In genomic region chr22:21582801-21583740, GRCh38 we compare ENCODE assay signal across 13 cellular contexts. TPM values are rescaled to one million over a fixed set of nuclear protein-coding genes. Genes with fewer than 3 reads are reported as not detected.
A peak's percentile ranks its signal among the peaks of the same experiment; 100 is the strongest.
DNase-seq lines count a peak whose midpoint lies in the region; ATAC-seq, FAIRE-seq and TF ChIP-seq lines count a peak whose summit lies in the region.
"Had no signal": no experiment of that assay in that cellular context is flagged by ENCODE, and none has a peak within 500 bp of the region (broad histone marks: within the 10 kb centered on the region; RNA-seq: fewer than 3 reads in every experiment).

No MANE protein-coding gene starts in this region.

- no peaks in the 10 kb centered on the region for H3K27me3 ChIP-seq in H1 (replicated peaks in 1 of 4; ENCODE audit: control insufficient read depth in 3 of 4, extremely low read depth in 1 of 4, insufficient read depth in 3 of 4, low read length in 3 of 4)

- H3K4me3 ChIP-seq in OCI-LY7 (ENCODE audit: low read depth, low read length, poor library complexity, severe bottlenecking) (no peak overlapping the region), H1 (ENCODE audit: extremely low read depth in 1 of 4, insufficient read depth in 2 of 4, low read depth in 3 of 4, low read length in 4 of 4) (no peak overlapping the region)

- peaks cover 8% of the 10 kb centered on the region; the same call in 1 of the 2 replicates for H4K20me1 ChIP-seq in OCI-LY7 (ENCODE audit: insufficient read depth, low read length)
- H4K20me1 ChIP-seq in H1 (replicated peaks in 1 of 2; ENCODE audit: control insufficient read depth in 1 of 2, insufficient read depth in 2 of 2, low read length in 2 of 2), result peaks cover 35 to 39% of the 10 kb centered on the region in 2 experiments

- H2BK120ac ChIP-seq in H1 (replicated peaks; ENCODE audit: low read depth, low read length), result no peak overlapping the region

- H3K79me1 ChIP-seq in H1 (ENCODE audit: low read depth, low read length), result peaks cover 7% of the 10 kb centered on the region

- no peak overlapping the region for H2BK20ac ChIP-seq in H1 (ENCODE audit: low read length)

- no peak overlapping the region for H2AK5ac ChIP-seq in H1 (ENCODE audit: low read depth, low read length)

- H3K36me3 ChIP-seq in OCI-LY7 (ENCODE audit: insufficient read depth, low read length) (peaks cover 50% of the 10 kb centered on the region), H1 (ENCODE audit: control insufficient read depth in 2 of 4, insufficient read depth in 4 of 4, low read length in 3 of 4) (peaks cover 0 to 4% (median 0%) of the 10 kb centered on the region in 4 experiments; a peak in 2 of 8 replicates)

- H3K4me1 ChIP-seq in OCI-LY7 (ENCODE audit: insufficient read depth, low read length, poor library complexity, severe bottlenecking) (peaks cover 63% of the 10 kb centered on the region), H1 (replicated peaks in 1 of 4; ENCODE audit: control insufficient read depth in 3 of 4, insufficient read depth in 4 of 4, low read length in 3 of 4) (no peaks in the 10 kb centered on the region)

- H3K23me2 ChIP-seq in H1 (ENCODE audit: low read depth, low read length), result no peaks in the 10 kb centered on the region

- TF ChIP-seq CTCF in OCI-LY7 (conservative IDR thresholded peaks at IDR 0.05; ENCODE audit: low read length), result no peak
- no peak for TF ChIP-seq CTCF in H1 (IDR thresholded peaks at IDR 0.05; ENCODE audit: control extremely low read depth in 1 of 3, insufficient read depth in 1 of 3, low read depth in 1 of 3, low read length in 3 of 3)

- no peak overlapping the region for H3K18ac ChIP-seq in H1 (ENCODE audit: extremely low read depth, low read length)

- H2BK5ac ChIP-seq in H1 (ENCODE audit: low read depth, low read length), result no peak overlapping the region; the same call in 1 of the 2 replicates

- H3K27me3 Mint-ChIP-seq in activated T-cell treated with anti-CD3 and anti-CD28 coated beads, Interleukin-2, amount 50 U/mL, for 24 hours, result no peaks in the 10 kb centered on the region
- H3K27me3 Mint-ChIP-seq in stimulated activated naive B cell treated with anti-CD40 and anti-IgM and Interleukin-4, amounts not matched to agents 10 μg/mL and 1 μg/mL and 100 μg/mL, for 72 hours, result no peaks in the 10 kb centered on the region

- H3K9ac ChIP-seq in H1 (replicated peaks in 1 of 4; ENCODE audit: extremely low read depth in 1 of 4, low read depth in 3 of 4, low read length in 3 of 4), result no peak overlapping the region

- no peak for FAIRE-seq in H1 (lab: Jason Lieb, UNC)

- H2BK12ac ChIP-seq in H1 (ENCODE audit: low read depth, low read length), result no peak overlapping the region

- H3K14ac ChIP-seq in H1 (ENCODE audit: insufficient read length), result no peak overlapping the region

- H3K27ac ChIP-seq in OCI-LY7 (ENCODE audit: low read depth, low read length, poor library complexity, severe bottlenecking) (peak overlapping the region; percentile 68), H1 (ENCODE audit: low read depth, low read length) (no peak overlapping the region)

- H4K5ac ChIP-seq in H1 (ENCODE audit: insufficient read length, low read depth, low read length), result no peak overlapping the region

- CTCF ChIA-PET in OCI-LY7 (lab: Charles Lee; ENCODE audit: unreplicated experiment) (no interaction called here), H1 (lab: Charles Lee; ENCODE audit: partially characterized antibody) (interaction anchor here (0.9 to 1.6 kb wide), 4 partner anchors 10 to 39 kb away, joined by 3 to 5 read pairs (median 4); no protein-coding TSS in a partner anchor)

- intact Hi-C loops in OCI-LY7 (cut with micrococcal nuclease; ENCODE audit: unreplicated experiment), result no loop called here

- H4K91ac ChIP-seq in H1 (replicated peaks; ENCODE audit: insufficient read length, low read length), result no peak overlapping the region

- H3K23ac ChIP-seq in H1 (ENCODE audit: insufficient read length), result no peak overlapping the region

- no peak for DNase-seq in activated T-cell treated with anti-CD3 and anti-CD28 coated beads, Interleukin-2, amount 50 U/mL, for 24 hours
- no peak for DNase-seq in activated T-cell treated with anti-CD3 and anti-CD28 coated beads, Interleukin-2, amount 50 U/mL, for 1 hour
- DNase-seq in OCI-LY7 (ENCODE audit: low spot score) (peak; percentile 39), H1 (ENCODE audit: low read depth in 1 of 2, low spot score in 2 of 2) (no peak), LoVo (ENCODE audit: low spot score) (no peak), NCI-H2171 treated with DMSO at 0.1 percent for 48 hours (lab: John Stamatoyannopoulos, UW) (no peak)
- no peak for DNase-seq in stimulated activated naive B cell treated with anti-CD40 and anti-IgM and Interleukin-4, amounts not matched to agents 10 μg/mL and 1 μg/mL and 100 μg/mL, for 72 hours
- DNase-seq: GOT3, NCI-H2107, RPMI8226 had no signal

- H3K56ac ChIP-seq in H1 (replicated peaks; ENCODE audit: insufficient read length, low read depth, low read length), result no peak overlapping the region

- POLR2A ChIA-PET in OCI-LY7 (lab: Charles Lee), result interaction anchor here (1.0 to 2.1 kb wide), 2 partner anchors 9 to 13 kb away, joined by 3 to 6 read pairs; no protein-coding TSS in a partner anchor
- POLR2A ChIA-PET in H1 (lab: Charles Lee; ENCODE audit: partially characterized antibody), result interaction anchor here (1.4 to 1.7 kb wide), 2 partner anchors 10 to 45 kb away, joined by 4 to 9 read pairs; no protein-coding TSS in a partner anchor

- no peak for TF ChIP-seq RAD21 in H1 (IDR thresholded peaks at IDR 0.05 in 1 of 2, conservative IDR thresholded peaks at IDR 0.05 in 1 of 2; ENCODE audit: low read depth in 2 of 2, low read length in 2 of 2)

- H2AFZ ChIP-seq in OCI-LY7 (ENCODE audit: low read length) (no peak overlapping the region), H1 (ENCODE audit: low read length) (no peak overlapping the region)

- no peak for TF ChIP-seq EP300 in H1 (IDR thresholded peaks at IDR 0.05; ENCODE audit: borderline replicate concordance in 1 of 2, low read depth in 2 of 2, low read length in 2 of 2)

- H3K79me2 ChIP-seq in OCI-LY7 (ENCODE audit: insufficient read depth, low read depth, low read length) (peaks cover 99% of the 10 kb centered on the region), H1 (ENCODE audit: control insufficient read depth in 1 of 2, insufficient read depth in 2 of 2, low read length in 2 of 2) (peaks cover 41 to 95% of the 10 kb centered on the region in 2 experiments)

- BruUV-seq in OCI-LY7 (replicated peaks; lab: Mats Ljungman, UMichigan), result no TSS peak

- peak overlapping the region; percentile 89 for H3K27ac Mint-ChIP-seq in activated T-cell treated with anti-CD3 and anti-CD28 coated beads, Interleukin-2, amount 50 U/mL, for 24 hours
- H3K27ac Mint-ChIP-seq in stimulated activated naive B cell treated with anti-CD40 and anti-IgM and Interleukin-4, amounts not matched to agents 10 μg/mL and 1 μg/mL and 100 μg/mL, for 72 hours, result peak overlapping the region; percentile 68

- no peak overlapping the region for H3K4me3 Mint-ChIP-seq in activated T-cell treated with anti-CD3 and anti-CD28 coated beads, Interleukin-2, amount 50 U/mL, for 24 hours
- H3K4me3 Mint-ChIP-seq in stimulated activated naive B cell treated with anti-CD40 and anti-IgM and Interleukin-4, amounts not matched to agents 10 μg/mL and 1 μg/mL and 100 μg/mL, for 72 hours, result no peak overlapping the region

- peaks cover 33% of the 10 kb centered on the region for H3K36me3 Mint-ChIP-seq in activated T-cell treated with anti-CD3 and anti-CD28 coated beads, Interleukin-2, amount 50 U/mL, for 24 hours (ENCODE audit: low read depth)
- H3K36me3 Mint-ChIP-seq in stimulated activated naive B cell treated with anti-CD40 and anti-IgM and Interleukin-4, amounts not matched to agents 10 μg/mL and 1 μg/mL and 100 μg/mL, for 72 hours, result peaks cover 9 to 24% of the 10 kb centered on the region in 2 donors

- H3K9me3 ChIP-seq in OCI-LY7 (ENCODE audit: low read length) (no peaks in the 10 kb centered on the region), H1 (ENCODE audit: insufficient read depth in 2 of 2, low read depth in 1 of 2, low read length in 1 of 2) (no peaks in the 10 kb centered on the region)

- peak overlapping the region; percentile 62; the same call in 1 of the 2 replicates for H4K8ac ChIP-seq in H1 (ENCODE audit: extremely low read depth, insufficient read depth, low read length)

- H3K9me3 Mint-ChIP-seq in activated T-cell treated with anti-CD3 and anti-CD28 coated beads, Interleukin-2, amount 50 U/mL, for 24 hours, result no peaks in the 10 kb centered on the region
- no peaks in the 10 kb centered on the region for H3K9me3 Mint-ChIP-seq in stimulated activated naive B cell treated with anti-CD40 and anti-IgM and Interleukin-4, amounts not matched to agents 10 μg/mL and 1 μg/mL and 100 μg/mL, for 72 hours

- no peak overlapping the region for H3K4ac ChIP-seq in H1 (replicated peaks; ENCODE audit: insufficient read length, low read depth, low read length)

- H3K4me2 ChIP-seq in OCI-LY7 (ENCODE audit: low read length) (peak overlapping the region; percentile 38; the same call in 1 of the 2 replicates), H1 (ENCODE audit: insufficient read depth in 1 of 2, low read depth in 2 of 2, low read length in 2 of 2) (no peak overlapping the region)

- no peaks in the 10 kb centered on the region for H3K9me2 ChIP-seq in OCI-LY7 (ENCODE audit: insufficient read depth, low read length)

- no peak for TF ChIP-seq POLR2A in H1 (IDR thresholded peaks at IDR 0.05; ENCODE audit: control extremely low read depth in 1 of 2, low read depth in 2 of 2, low read length in 2 of 2)

- no peak for ATAC-seq in stimulated activated naive B cell treated with anti-CD40 and anti-IgM and Interleukin-4, amounts not matched to agents 10 μg/mL and 1 μg/mL and 100 μg/mL, for 72 hours (replicated peaks)
- no peak for ATAC-seq in HG03280 (IDR thresholded peaks at IDR 0.05; ENCODE audit: unreplicated experiment)

- H2BK15ac ChIP-seq in H1 (ENCODE audit: low read length), result no peak overlapping the region

- 91% methylated on average over 10 of the region's 10 CpGs; no CpG with 5 or more reads in 1 of the 2 experiments for whole genome bisulfite sequencing in H1 (ENCODE audit: extremely low coverage in 1 of 2, insufficient coverage in 1 of 2, insufficient read length in 1 of 2, insufficient replicate concordance in 2 of 2, low coverage in 1 of 2, low lambda C conversion rate in 2 of 2, missing lambda C conversion rate in 1 of 2), 2 experiments

- peaks cover 57% of the 10 kb centered on the region for H3K4me1 Mint-ChIP-seq in activated T-cell treated with anti-CD3 and anti-CD28 coated beads, Interleukin-2, amount 50 U/mL, for 24 hours (ENCODE audit: low read depth)
- H3K4me1 Mint-ChIP-seq in stimulated activated naive B cell treated with anti-CD40 and anti-IgM and Interleukin-4, amounts not matched to agents 10 μg/mL and 1 μg/mL and 100 μg/mL, for 72 hours, result peaks cover 33 to 66% of the 10 kb centered on the region in 2 donors

RNA-seq across cellular contexts. Expression of gene UBE2L3, which starts 15.6 kb away (rescaled TPM):
- total RNA-seq in OCI-LY7 (2014; rRNA removed; shearing (Covaris generic)), result 61.2 and 63.8 TPM in 2 replicates
- 67.1 and 67.8 TPM in 2 replicates for total RNA-seq in OCI-LY7 (2022)
- total RNA-seq in H1 (2021; fragmentation: NEBNext Ultra II Directional; extraction: Animal tissue kit (Norgen Biotek cat#: 25700)), result 90.0 and 92.3 TPM in 2 replicates
- polyA plus RNA-seq in H1 (2011; rRNA removed), result 55.5 and 63.5 TPM in 2 replicates
- 60.3 TPM for polyA plus RNA-seq in H1 (2011; cell fraction: cytosol; rRNA removed)
- polyA plus RNA-seq in H1 (2011; cell fraction: nucleus; rRNA removed), result 35.0 TPM
- 77.4 to 89.4 TPM (median 79.1 TPM) in 4 replicates for polyA plus RNA-seq in H1 (2012, experiment 1 of 2)
- polyA plus RNA-seq in H1 (2012, experiment 2 of 2), result 67.3 TPM
- 120 TPM for polyA plus RNA-seq in H1 (2013, experiment 1 of 2)
- 119 TPM for polyA plus RNA-seq in H1 (2013, experiment 2 of 2)
- 43.6 and 46.5 TPM in 2 replicates for polyA minus RNA-seq in H1 (2011; rRNA and poly(A)+ RNA removed)
- 32.6 TPM for polyA minus RNA-seq in H1 (2011; cell fraction: cytosol; rRNA and poly(A)+ RNA removed)
- 18.8 TPM for polyA minus RNA-seq in H1 (2011; cell fraction: nucleus; rRNA and poly(A)+ RNA removed)

RNA-seq across cellular contexts. Expression of gene RIMBP3C, which starts 31.8 kb away (rescaled TPM):
- total RNA-seq in OCI-LY7 (2014; rRNA removed; shearing (Covaris generic)), result 0.15 and 0.69 TPM in 2 replicates
- total RNA-seq in OCI-LY7 (2022), result 1.1 and 2.0 TPM in 2 replicates
- total RNA-seq in H1 (2021; fragmentation: NEBNext Ultra II Directional; extraction: Animal tissue kit (Norgen Biotek cat#: 25700)), result not detected in 2 replicates
- polyA plus RNA-seq in H1 (2011; rRNA removed), result 0.08 and 0.20 TPM in 2 replicates
- polyA plus RNA-seq in H1 (2011; cell fraction: cytosol; rRNA removed), result 0.05 TPM
- 0.16 TPM for polyA plus RNA-seq in H1 (2011; cell fraction: nucleus; rRNA removed)
- 0.05 to 0.15 TPM (median 0.09 TPM) in 3 of 4 replicates, not detected in the other for polyA plus RNA-seq in H1 (2012, experiment 1 of 2)
- 0.16 TPM for polyA plus RNA-seq in H1 (2012, experiment 2 of 2)
- 0.08 TPM for polyA plus RNA-seq in H1 (2013, experiment 1 of 2)
- 0.07 TPM for polyA plus RNA-seq in H1 (2013, experiment 2 of 2)
- 0.02 and 0.22 TPM in 2 replicates for polyA minus RNA-seq in H1 (2011; rRNA and poly(A)+ RNA removed)
- polyA minus RNA-seq in H1 (2011; cell fraction: cytosol; rRNA and poly(A)+ RNA removed), result 0.29 TPM
- 0.60 TPM for polyA minus RNA-seq in H1 (2011; cell fraction: nucleus; rRNA and poly(A)+ RNA removed)
- total RNA-seq: skeletal muscle tissue had no signal

RNA-seq across cellular contexts. Expression of gene YDJC, which starts 46.8 kb away (rescaled TPM):
- total RNA-seq in OCI-LY7 (2014; rRNA removed; shearing (Covaris generic)), result 75.6 and 81.1 TPM in 2 replicates
- total RNA-seq in OCI-LY7 (2022), result 59.0 and 59.3 TPM in 2 replicates
- total RNA-seq in H1 (2021; fragmentation: NEBNext Ultra II Directional; extraction: Animal tissue kit (Norgen Biotek cat#: 25700)), result 36.5 and 36.7 TPM in 2 replicates
- 45.2 and 77.7 TPM in 2 replicates for polyA plus RNA-seq in H1 (2011; rRNA removed)
- 52.3 TPM for polyA plus RNA-seq in H1 (2011; cell fraction: cytosol; rRNA removed)
- 67.6 TPM for polyA plus RNA-seq in H1 (2011; cell fraction: nucleus; rRNA removed)
- 15.0 to 30.0 TPM (median 26.4 TPM) in 4 replicates for polyA plus RNA-seq in H1 (2012, experiment 1 of 2)
- polyA plus RNA-seq in H1 (2012, experiment 2 of 2), result 25.5 TPM
- polyA plus RNA-seq in H1 (2013, experiment 1 of 2), result 27.5 TPM
- polyA plus RNA-seq in H1 (2013, experiment 2 of 2), result 26.7 TPM
- 4.1 and 7.6 TPM in 2 replicates for polyA minus RNA-seq in H1 (2011; rRNA and poly(A)+ RNA removed)
- 21.9 TPM for polyA minus RNA-seq in H1 (2011; cell fraction: cytosol; rRNA and poly(A)+ RNA removed)
- 36.6 TPM for polyA minus RNA-seq in H1 (2011; cell fraction: nucleus; rRNA and poly(A)+ RNA removed)

RNA-seq across cellular contexts. Expression of gene CCDC116, which starts 49.5 kb away (rescaled TPM):
- 1.5 and 1.7 TPM in 2 replicates for total RNA-seq in OCI-LY7 (2014; rRNA removed; shearing (Covaris generic))
- total RNA-seq in OCI-LY7 (2022), result 3.1 and 3.5 TPM in 2 replicates
- total RNA-seq in H1 (2021; fragmentation: NEBNext Ultra II Directional; extraction: Animal tissue kit (Norgen Biotek cat#: 25700)), result not detected in 2 replicates
- polyA plus RNA-seq in H1 (2011; rRNA removed), result 0.08 and 0.14 TPM in 2 replicates
- 0.09 TPM for polyA plus RNA-seq in H1 (2011; cell fraction: cytosol; rRNA removed)
- 0.39 TPM for polyA plus RNA-seq in H1 (2011; cell fraction: nucleus; rRNA removed)
- polyA plus RNA-seq in H1 (2012, experiment 1 of 2), result 0.08 to 0.15 TPM (median 0.14 TPM) in 3 of 4 replicates, not detected in the other
- polyA plus RNA-seq in H1 (2012, experiment 2 of 2), result not detected
- 0.16 TPM for polyA plus RNA-seq in H1 (2013, experiment 1 of 2)
- 0.07 TPM for polyA plus RNA-seq in H1 (2013, experiment 2 of 2)
- not detected in 2 replicates for polyA minus RNA-seq in H1 (2011; rRNA and poly(A)+ RNA removed)
- polyA minus RNA-seq in H1 (2011; cell fraction: cytosol; rRNA and poly(A)+ RNA removed), result not detected
- polyA minus RNA-seq in H1 (2011; cell fraction: nucleus; rRNA and poly(A)+ RNA removed), result not detected
- total RNA-seq: mononuclear cell, skeletal muscle tissue had no signal

RNA-seq across cellular contexts. Expression of gene SDF2L1, which starts 59.0 kb away (rescaled TPM):
- 66.8 and 89.1 TPM in 2 replicates for total RNA-seq in OCI-LY7 (2014; rRNA removed; shearing (Covaris generic))
- 39.6 and 60.5 TPM in 2 replicates for total RNA-seq in OCI-LY7 (2022)
- total RNA-seq in H1 (2021; fragmentation: NEBNext Ultra II Directional; extraction: Animal tissue kit (Norgen Biotek cat#: 25700)), result 51.1 and 54.5 TPM in 2 replicates
- polyA plus RNA-seq in H1 (2011; rRNA removed), result 59.6 and 75.4 TPM in 2 replicates
- polyA plus RNA-seq in H1 (2011; cell fraction: cytosol; rRNA removed), result 53.2 TPM
- 35.8 TPM for polyA plus RNA-seq in H1 (2011; cell fraction: nucleus; rRNA removed)
- polyA plus RNA-seq in H1 (2012, experiment 1 of 2), result 62.8 to 79.1 TPM (median 67.2 TPM) in 4 replicates
- polyA plus RNA-seq in H1 (2012, experiment 2 of 2), result 42.2 TPM
- polyA plus RNA-seq in H1 (2013, experiment 1 of 2), result 28.1 TPM
- 37.2 TPM for polyA plus RNA-seq in H1 (2013, experiment 2 of 2)
- polyA minus RNA-seq in H1 (2011; rRNA and poly(A)+ RNA removed), result 11.2 and 14.4 TPM in 2 replicates
- polyA minus RNA-seq in H1 (2011; cell fraction: cytosol; rRNA and poly(A)+ RNA removed), result 20.5 TPM
- polyA minus RNA-seq in H1 (2011; cell fraction: nucleus; rRNA and poly(A)+ RNA removed), result 13.1 TPM
